8 cellular contexts compared by ENCODE assay signal in the genomic region with DNA sequence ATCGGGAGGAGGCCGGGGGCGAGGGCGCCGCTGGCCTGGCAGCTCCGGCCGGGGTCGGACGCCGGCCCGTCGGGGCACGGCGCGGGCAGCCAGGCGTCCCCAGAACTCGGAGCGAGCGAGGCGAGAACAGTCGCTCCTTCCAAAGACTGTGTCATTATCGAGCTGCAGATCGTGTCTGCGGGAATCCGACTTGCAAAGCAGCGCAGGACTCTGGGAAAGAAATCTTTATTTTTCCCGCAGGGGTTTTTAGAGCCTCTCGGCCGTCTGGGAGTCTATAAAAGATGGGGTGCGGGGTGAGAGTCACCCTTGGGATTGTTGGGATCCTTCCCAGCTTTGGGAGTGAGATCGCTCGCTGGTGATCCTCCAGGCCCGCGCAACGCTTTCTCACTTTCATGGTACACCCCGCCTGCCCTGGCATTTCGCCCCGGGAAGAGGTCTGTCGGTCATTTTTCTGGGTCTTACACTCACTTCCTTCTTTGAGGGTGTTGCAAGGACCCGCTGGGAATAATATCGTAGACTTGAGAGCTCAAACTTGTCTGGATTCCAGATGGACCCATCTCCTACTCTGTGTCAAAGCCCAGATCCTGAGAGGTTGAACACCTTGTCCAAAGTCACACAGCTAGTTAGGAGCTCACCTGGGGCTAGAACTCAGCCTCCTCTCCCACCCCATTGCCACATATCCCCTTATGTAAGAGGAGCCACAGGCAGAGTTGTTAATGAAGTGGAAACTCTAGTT. TPM values are rescaled to one million over a fixed set of nuclear protein-coding genes. Genes with fewer than 3 reads are reported as not detected.
A peak's percentile ranks its signal among the peaks of the same experiment; 100 is the strongest.
DNase-seq lines count a peak whose midpoint lies in the region; ATAC-seq, FAIRE-seq and TF ChIP-seq lines count a peak whose summit lies in the region.

No MANE protein-coding gene starts in this region.

- H3K27ac ChIP-seq in mammary epithelial cell (ENCODE audit: insufficient read depth, low read depth, low read length): peak overlapping the region; percentile 52
- H3K27ac ChIP-seq in small intestine (ENCODE audit: low read depth in 1 of 2, low read length in 1 of 2): peak overlapping the region in 1 of 2 donors; percentile 95

- H3K4me1 ChIP-seq in ES-I3 (ENCODE audit: insufficient read depth, low read length) (peaks cover 12% of the 10 kb centered on the region; the same call in 1 of the 2 replicates), mammary epithelial cell (ENCODE audit: insufficient read depth, low read length) (peaks cover 27% of the 10 kb centered on the region), small intestine (ENCODE audit: control insufficient read depth in 2 of 2, insufficient read depth in 1 of 2, low read depth in 1 of 2, low read length in 1 of 2) (peaks cover 0 to 7% of the 10 kb centered on the region in 2 donors)

- H3K9me3 ChIP-seq in ES-I3 (ENCODE audit: control insufficient read depth, insufficient read depth, low read length) (no peaks in the 10 kb centered on the region), mammary epithelial cell (replicated peaks; ENCODE audit: insufficient read depth, low read length) (no peaks in the 10 kb centered on the region), small intestine (ENCODE audit: control insufficient read depth, low read depth) (no peaks in the 10 kb centered on the region)

- H3K27me3 ChIP-seq in mammary epithelial cell (ENCODE audit: insufficient read depth, low read length) (no peaks in the 10 kb centered on the region), small intestine (ENCODE audit: control insufficient read depth in 2 of 2, insufficient read depth in 2 of 2, low read length in 2 of 2) (no peaks in the 10 kb centered on the region)

- H3K9ac ChIP-seq in ES-I3 (ENCODE audit: low read depth, low read length): peak overlapping the region; percentile 98
- peak overlapping the region; percentile 75 for H3K9ac ChIP-seq in mammary epithelial cell (ENCODE audit: insufficient read depth, low read length)

- FAIRE-seq in small intestine (lab: Jason Lieb, UNC): no peak

- dilution Hi-C loops in mammary epithelial cell (cut with HindIII; ENCODE audit: low sequenced_read_pairs): loop anchor here (5.0 kb wide), 1 partner anchor 62 kb away; no protein-coding TSS in a partner anchor

- peak overlapping the region; percentile 87 to 98 (median 93) for H3K4me3 ChIP-seq in mammary epithelial cell (replicated peaks in 1 of 3; ENCODE audit: insufficient read depth in 1 of 3, low read depth in 2 of 3, low read length in 3 of 3)
- H3K4me3 ChIP-seq in small intestine (ENCODE audit: low read depth in 1 of 2, low read length in 2 of 2): peak overlapping the region; percentile 62 to 96

- CTCF ChIA-PET in mammary epithelial cell (lab: Charles Lee; ENCODE audit: low non-redundant PET): interaction anchor here (0.9 kb wide), 1 partner anchor 35 kb away, joined by 5 read pairs; no protein-coding TSS in a partner anchor

- DNase-seq in MV-4-11 (lab: John Stamatoyannopoulos, UW) (peak; percentile 57), mammary epithelial cell (peak; percentile 35), islet precursor cell (peak; percentile 83), small intestine (peak; percentile 25), NCI-H1694 treated with DMSO at 0.1 percent for 48 hours (lab: John Stamatoyannopoulos, UW) (no peak)

- peak overlapping the region; percentile 86 for H2AFZ ChIP-seq in mammary epithelial cell (ENCODE audit: low read depth, low read length)

- no peak for TF ChIP-seq CTCF in mammary epithelial cell (conservative IDR thresholded peaks at IDR 0.05 in 1 of 2, IDR thresholded peaks at IDR 0.05 in 1 of 2; ENCODE audit: extremely low read depth in 1 of 2, insufficient read depth in 1 of 2, low read depth in 1 of 2, low read length in 2 of 2)

- in situ Hi-C loops in mammary epithelial cell (cut with MboI; ENCODE audit: low sequenced_read_pairs in 2 of 2): no loop called here

- peaks cover 94% of the 10 kb centered on the region for H3K79me2 ChIP-seq in mammary epithelial cell (ENCODE audit: insufficient read depth, low read length)

- no peaks in the 10 kb centered on the region for H4K20me1 ChIP-seq in mammary epithelial cell (ENCODE audit: insufficient read depth, low read length)

- H3K4me2 ChIP-seq in mammary epithelial cell (ENCODE audit: insufficient read depth, low read depth, low read length): peak overlapping the region; percentile 76

- no peak for ATAC-seq in HG02588 (IDR thresholded peaks at IDR 0.05; ENCODE audit: unreplicated experiment)
- no peak for ATAC-seq in GM19395 (IDR thresholded peaks at IDR 0.05; ENCODE audit: unreplicated experiment)

- H3K36me3 ChIP-seq in ES-I3 (ENCODE audit: insufficient read depth, low read length) (no peaks in the 10 kb centered on the region), mammary epithelial cell (ENCODE audit: insufficient read depth, low read length) (no peaks in the 10 kb centered on the region), small intestine (ENCODE audit: control insufficient read depth in 2 of 2, insufficient read depth in 2 of 2, low read length in 2 of 2) (peaks cover 0 to 1% of the 10 kb centered on the region in 2 donors)

- WGBS in mammary epithelial cell (ENCODE audit: low coverage, missing lambda C conversion rate): 2% methylated on average over 38 of the region's 41 CpGs
- WGBS in small intestine, 3 donors: 2 to 5% (median 3%) methylated on average over 33 to 41 of the region's 41 CpGs

- intact Hi-C loops in mammary epithelial cell (cut with micrococcal nuclease): loop anchor here (1.0 to 5.0 kb wide), 5 partner anchors 9 to 75 kb away; partner anchors contain the start of genes EXOSC1 and ZDHHC16

- no TSS peak for BruUV-seq in mammary epithelial cell (replicated peaks; lab: Mats Ljungman, UMichigan)

RNA-seq across cellular contexts. Expression of gene UBTD1, which starts 1.0 kb away (rescaled TPM):
- total RNA-seq in mammary epithelial cell: 10 to 100 TPM; 21.4 to 30.0 TPM
- polyA plus RNA-seq in mammary epithelial cell (27.4 TPM), small intestine (1 to 10 TPM; 1.1 to 7.6 (median 7.0) TPM)
- 12.2 TPM for polyA minus RNA-seq in mammary epithelial cell

RNA-seq across cellular contexts. Expression of gene MMS19, which starts 1.5 kb away (rescaled TPM):
- 10 to 100 TPM; 69.7 to 74.2 TPM for total RNA-seq in mammary epithelial cell
- 86.2 TPM for polyA plus RNA-seq in mammary epithelial cell
- 104 TPM for polyA minus RNA-seq in mammary epithelial cell
- 10 to 100 TPM; 44.7 to 51.9 (median 49.2) TPM for polyA plus RNA-seq in small intestine

RNA-seq across cellular contexts. Expression of gene ZDHHC16, which starts 53.8 kb away (rescaled TPM):
- 10 to 100 TPM; 46.3 to 61.3 TPM for total RNA-seq in mammary epithelial cell
- 85.7 TPM for polyA plus RNA-seq in mammary epithelial cell
- polyA minus RNA-seq in mammary epithelial cell: 161 TPM
- polyA plus RNA-seq in small intestine: 10 to 100 TPM; 17.0 to 36.0 (median 25.9) TPM

RNA-seq across cellular contexts. Expression of gene EXOSC1, which starts 53.9 kb away (rescaled TPM):
- total RNA-seq in mammary epithelial cell: 10 to 100 TPM; 35.8 to 37.0 TPM
- polyA plus RNA-seq in mammary epithelial cell: 43.2 TPM
- polyA minus RNA-seq in mammary epithelial cell: 28.6 TPM
- 10 to 100 TPM; 33.8 to 47.1 (median 35.4) TPM for polyA plus RNA-seq in small intestine
